Comparison of ENCODE assay signal across 8 cellular contexts in genomic region chr18:13501896-13502295, GRCh38.
DNase-seq lines count a peak whose midpoint lies in the region; ATAC-seq and TF ChIP-seq lines count a peak whose summit lies in the region.

No MANE protein-coding gene starts in this region.

- no peak overlapping the region for H3K27ac ChIP-seq in CD4-positive, alpha-beta memory T cell (ENCODE audit: low read depth, low read length)
- peak overlapping the region; percentile 98 for H3K27ac ChIP-seq in endodermal cell (ENCODE audit: low read depth, low read length)
- H3K27ac ChIP-seq in upper lobe of right lung, result no peak overlapping the region

- H3K4me1 ChIP-seq in CD4-positive, alpha-beta memory T cell (ENCODE audit: insufficient read depth, low read length), result peaks cover 17% of the 10 kb centered on the region
- peaks cover 8% of the 10 kb centered on the region for H3K4me1 ChIP-seq in endodermal cell (ENCODE audit: control insufficient read depth, insufficient read depth, low read length)
- peaks cover 7% of the 10 kb centered on the region for H3K4me1 ChIP-seq in upper lobe of right lung

- H3K9me3 Mint-ChIP-seq in CD4-positive, alpha-beta memory T cell, result peaks cover 0 to 11% (median 3%) of the 10 kb centered on the region in 8 donors
- peaks cover 26% of the 10 kb centered on the region for H3K9me3 Mint-ChIP-seq in endodermal cell
- peaks cover 19% of the 10 kb centered on the region for H3K9me3 Mint-ChIP-seq in WTC11

- ATAC-seq in GM19372 (IDR thresholded peaks at IDR 0.05; ENCODE audit: low read depth, unreplicated experiment) (peak; percentile 95), HG03378 (IDR thresholded peaks at IDR 0.05; ENCODE audit: unreplicated experiment) (peak; percentile 98), upper lobe of right lung (peak; percentile 28), WTC11 (no peak)

- peaks cover 21 to 32% (median 27%) of the 10 kb centered on the region in 4 donors for H3K4me1 Mint-ChIP-seq in CD4-positive, alpha-beta memory T cell
- peaks cover 13% of the 10 kb centered on the region for H3K4me1 Mint-ChIP-seq in endodermal cell
- H3K4me1 Mint-ChIP-seq in WTC11, result peaks cover 44% of the 10 kb centered on the region

- peaks cover 26 to 40% of the 10 kb centered on the region in 2 donors for H3K36me3 Mint-ChIP-seq in CD4-positive, alpha-beta memory T cell
- H3K36me3 Mint-ChIP-seq in endodermal cell (ENCODE audit: low read depth), result peaks cover 23% of the 10 kb centered on the region
- peaks cover 20% of the 10 kb centered on the region for H3K36me3 Mint-ChIP-seq in WTC11

- POLR2A ChIA-PET in CD4-positive, alpha-beta memory T cell (lab: Charles Lee; ENCODE audit: partially characterized antibody), result interaction anchor here (0.8 to 1.3 kb wide), 2 partner anchors 12 to 184 kb away, joined by 3 read pairs; no protein-coding TSS in a partner anchor
- POLR2A ChIA-PET in WTC11 (lab: Charles Lee), result no interaction called here

- CTCF ChIA-PET in CD4-positive, alpha-beta memory T cell (lab: Charles Lee; ENCODE audit: partially characterized antibody), result interaction anchor here (0.6 to 1.5 kb wide), 5 partner anchors 23 to 342 kb away, joined by 3 to 6 read pairs (median 3); no protein-coding TSS in a partner anchor
- CTCF ChIA-PET in WTC11 (lab: Charles Lee), result interaction anchor here (1.1 kb wide), 1 partner anchor 286 kb away, joined by 3 read pairs; no protein-coding TSS in a partner anchor

- no peaks in the 10 kb centered on the region for H3K9me3 ChIP-seq in CD4-positive, alpha-beta memory T cell (ENCODE audit: control insufficient read depth in 1 of 2, low read length in 2 of 2)
- H3K9me3 ChIP-seq in endodermal cell (ENCODE audit: control insufficient read depth, low read length), result peaks cover 21% of the 10 kb centered on the region
- no peaks in the 10 kb centered on the region for H3K9me3 ChIP-seq in upper lobe of right lung

- WGBS in endodermal cell (ENCODE audit: insufficient coverage in 1 of 2, insufficient read length in 1 of 2), 2 experiments, result 79 to 81% methylated on average over 8 of the region's 8 CpGs

- H3K4me3 Mint-ChIP-seq in CD4-positive, alpha-beta memory T cell, result peak overlapping the region in 2 of 8 donors; percentile 40 to 45
- H3K4me3 Mint-ChIP-seq in endodermal cell (no peak overlapping the region), WTC11 (no peak overlapping the region)

- no peak overlapping the region for H3K9ac ChIP-seq in endodermal cell (ENCODE audit: extremely low read depth, low read length, poor library complexity, severe bottlenecking)

- TF ChIP-seq CTCF in endodermal cell (conservative IDR thresholded peaks at IDR 0.05) (no peak), upper lobe of right lung (IDR thresholded peaks at IDR 0.05) (no peak), WTC11 (IDR thresholded peaks at IDR 0.05) (no peak)

- DNase-seq in CD4-positive, alpha-beta memory T cell, result peak in 2 of 5 donors; percentile 4 to 8
- DNase-seq in endodermal cell, result no peak
- DNase-seq in upper lobe of right lung, result no peak
- no peak for DNase-seq in HuH-7 (ENCODE audit: low spot score)
- DNase-seq in hippocampal formation (lab: John Stamatoyannopoulos, UW), result no peak
- DNase-seq in WTC11 (ENCODE audit: low spot score), result no peak

- H3K4me3 ChIP-seq in CD4-positive, alpha-beta memory T cell (ENCODE audit: low read length in 2 of 2), result no peak overlapping the region
- H3K4me3 ChIP-seq in endodermal cell (ENCODE audit: low read length) (no peak overlapping the region), upper lobe of right lung (no peak overlapping the region)

- peak overlapping the region in 5 of 7 donors; percentile 39 to 80 (median 57) for H3K27ac Mint-ChIP-seq in CD4-positive, alpha-beta memory T cell
- H3K27ac Mint-ChIP-seq in endodermal cell (no peak overlapping the region), WTC11 (no peak overlapping the region; the same call in none of the 2 replicates)

- no peaks in the 10 kb centered on the region for H3K27me3 Mint-ChIP-seq in CD4-positive, alpha-beta memory T cell
- peaks cover 12% of the 10 kb centered on the region for H3K27me3 Mint-ChIP-seq in endodermal cell (ENCODE audit: insufficient read depth)
- peaks cover 16% of the 10 kb centered on the region for H3K27me3 Mint-ChIP-seq in WTC11 (ENCODE audit: low read depth)

- intact Hi-C loops in CD4-positive, alpha-beta memory T cell (cut with micrococcal nuclease), result no loop called here
- intact Hi-C loops in upper lobe of right lung (cut with DNase I), result no loop called here

- no peaks in the 10 kb centered on the region for H3K36me3 ChIP-seq in CD4-positive, alpha-beta memory T cell (ENCODE audit: insufficient read depth, low read length)
- no peaks in the 10 kb centered on the region for H3K36me3 ChIP-seq in endodermal cell (ENCODE audit: control insufficient read depth, insufficient read depth, low read length)
- no peaks in the 10 kb centered on the region for H3K36me3 ChIP-seq in upper lobe of right lung

- no peaks in the 10 kb centered on the region for H3K27me3 ChIP-seq in CD4-positive, alpha-beta memory T cell (ENCODE audit: insufficient read depth, low read length)
- no peaks in the 10 kb centered on the region for H3K27me3 ChIP-seq in endodermal cell (ENCODE audit: control insufficient read depth, insufficient read depth, low read length, poor library complexity, severe bottlenecking)
- H3K27me3 ChIP-seq in upper lobe of right lung, result no peaks in the 10 kb centered on the region

TF ChIP-seq in WTC11, 78 proteins besides CTCF, POLR2A, EP300 and RAD21 (continues in another document):
- TF ChIP-seq ZNF671 (CRISPR knock-in tag; IDR thresholded peaks at IDR 0.05) (no peak), JAZF1 (CRISPR knock-in tag; IDR thresholded peaks at IDR 0.05) (no peak), FOXP4 (CRISPR knock-in tag; IDR thresholded peaks at IDR 0.05) (no peak), ZSCAN18 (CRISPR knock-in tag; IDR thresholded peaks at IDR 0.05) (no peak), USF1 (CRISPR knock-in tag; IDR thresholded peaks at IDR 0.05) (no peak), JUN (CRISPR knock-in tag; IDR thresholded peaks at IDR 0.05) (no peak), AR (CRISPR knock-in tag; IDR thresholded peaks at IDR 0.05) (no peak)

Comparison
In these comparisons a context has a peak if more than half of its experiments do, and no peak if none do; other contexts are left out.
1. H3K27ac Mint-ChIP-seq: peak in CD4-positive, alpha-beta memory T cell (5 of 7); none in endodermal cell (single experiment) and WTC11 (single experiment).